Comparison of ENCODE assay signal across 1 cellular context in the genomic region with DNA sequence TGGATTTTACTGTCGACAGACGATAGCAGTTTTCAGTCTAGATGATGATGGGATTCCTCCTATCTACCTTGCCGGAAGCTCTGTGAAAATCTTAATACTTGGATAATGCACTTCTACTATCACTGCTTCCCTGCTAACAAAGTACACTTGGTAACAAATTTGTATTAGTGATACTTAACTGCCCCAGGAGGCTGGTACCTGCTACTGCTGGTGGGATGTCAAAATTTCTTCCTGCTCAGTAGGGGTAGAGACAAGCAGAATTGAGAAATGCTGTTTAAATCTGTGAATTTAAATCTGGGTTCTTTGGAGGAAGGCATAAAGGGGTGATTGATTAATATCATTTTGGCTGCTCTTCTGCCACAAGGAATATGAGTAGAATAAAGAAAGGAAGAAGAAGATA.
TF ChIP-seq lines count a peak whose summit lies in the region.

No MANE protein-coding gene starts in this region.

TF ChIP-seq in HCT116, 20 proteins besides CTCF, POLR2A, EP300 and RAD21:
- TF ChIP-seq, protein P1, sequence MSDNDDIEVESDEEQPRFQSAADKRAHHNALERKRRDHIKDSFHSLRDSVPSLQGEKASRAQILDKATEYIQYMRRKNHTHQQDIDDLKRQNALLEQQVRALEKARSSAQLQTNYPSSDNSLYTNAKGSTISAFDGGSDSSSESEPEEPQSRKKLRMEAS (IDR thresholded peaks at IDR 0.05), result no peak
- TF ChIP-seq, protein P2, sequence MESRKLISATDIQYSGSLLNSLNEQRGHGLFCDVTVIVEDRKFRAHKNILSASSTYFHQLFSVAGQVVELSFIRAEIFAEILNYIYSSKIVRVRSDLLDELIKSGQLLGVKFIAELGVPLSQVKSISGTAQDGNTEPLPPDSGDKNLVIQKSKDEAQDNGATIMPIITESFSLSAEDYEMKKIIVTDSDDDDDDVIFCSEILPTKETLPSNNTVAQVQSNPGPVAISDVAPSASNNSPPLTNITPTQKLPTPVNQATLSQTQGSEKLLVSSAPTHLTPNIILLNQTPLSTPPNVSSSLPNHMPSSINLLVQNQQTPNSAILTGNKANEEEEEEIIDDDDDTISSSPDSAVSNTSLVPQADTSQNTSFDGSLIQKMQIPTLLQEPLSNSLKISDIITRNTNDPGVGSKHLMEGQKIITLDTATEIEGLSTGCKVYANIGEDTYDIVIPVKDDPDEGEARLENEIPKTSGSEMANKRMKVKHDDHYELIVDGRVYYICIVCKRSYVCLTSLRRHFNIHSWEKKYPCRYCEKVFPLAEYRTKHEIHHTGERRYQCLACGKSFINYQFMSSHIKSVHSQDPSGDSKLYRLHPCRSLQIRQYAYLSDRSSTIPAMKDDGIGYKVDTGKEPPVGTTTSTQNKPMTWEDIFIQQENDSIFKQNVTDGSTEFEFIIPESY (IDR thresholded peaks at IDR 0.05; ENCODE audit: extremely low read depth, insufficient replicate concordance, low read length), result no peak
- TF ChIP-seq CBX3 (IDR thresholded peaks at IDR 0.05; ENCODE audit: low read depth) (no peak), SP1 (IDR thresholded peaks at IDR 0.05; ENCODE audit: low read depth) (no peak), ELF1 (IDR thresholded peaks at IDR 0.05; ENCODE audit: borderline replicate concordance, low read depth) (no peak), CEBPB (IDR thresholded peaks at IDR 0.05; ENCODE audit: low read depth) (no peak), ZFX (IDR thresholded peaks at IDR 0.05) (no peak), EZH2phosphoT487 (IDR thresholded peaks at IDR 0.05; ENCODE audit: borderline replicate concordance) (no peak), ZNF274 (IDR thresholded peaks at IDR 0.05; ENCODE audit: low read depth, low read length) (no peak), EGR1 (IDR thresholded peaks at IDR 0.05; ENCODE audit: low read depth) (no peak), EZH2 (IDR thresholded peaks at IDR 0.05) (no peak), TCF7L2 (IDR thresholded peaks at IDR 0.05; ENCODE audit: borderline replicate concordance, extremely low read depth, insufficient read depth, insufficient read length) (no peak), YY1 (IDR thresholded peaks at IDR 0.05; ENCODE audit: extremely low read depth, insufficient replicate concordance, low read depth, low read length) (no peak), SRF (IDR thresholded peaks at IDR 0.05; ENCODE audit: low read depth) (no peak), FOSL1 (IDR thresholded peaks at IDR 0.05; ENCODE audit: low read depth) (no peak), JUND (IDR thresholded peaks at IDR 0.05) (no peak), SIN3A (IDR thresholded peaks at IDR 0.05; ENCODE audit: low read depth) (no peak), POLR2AphosphoS5 (IDR thresholded peaks at IDR 0.05; ENCODE audit: low read depth, low read length) (no peak)
- TF ChIP-seq, protein P3, sequence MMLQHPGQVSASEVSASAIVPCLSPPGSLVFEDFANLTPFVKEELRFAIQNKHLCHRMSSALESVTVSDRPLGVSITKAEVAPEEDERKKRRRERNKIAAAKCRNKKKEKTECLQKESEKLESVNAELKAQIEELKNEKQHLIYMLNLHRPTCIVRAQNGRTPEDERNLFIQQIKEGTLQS (IDR thresholded peaks at IDR 0.05), result no peak
- TF ChIP-seq, protein P4, sequence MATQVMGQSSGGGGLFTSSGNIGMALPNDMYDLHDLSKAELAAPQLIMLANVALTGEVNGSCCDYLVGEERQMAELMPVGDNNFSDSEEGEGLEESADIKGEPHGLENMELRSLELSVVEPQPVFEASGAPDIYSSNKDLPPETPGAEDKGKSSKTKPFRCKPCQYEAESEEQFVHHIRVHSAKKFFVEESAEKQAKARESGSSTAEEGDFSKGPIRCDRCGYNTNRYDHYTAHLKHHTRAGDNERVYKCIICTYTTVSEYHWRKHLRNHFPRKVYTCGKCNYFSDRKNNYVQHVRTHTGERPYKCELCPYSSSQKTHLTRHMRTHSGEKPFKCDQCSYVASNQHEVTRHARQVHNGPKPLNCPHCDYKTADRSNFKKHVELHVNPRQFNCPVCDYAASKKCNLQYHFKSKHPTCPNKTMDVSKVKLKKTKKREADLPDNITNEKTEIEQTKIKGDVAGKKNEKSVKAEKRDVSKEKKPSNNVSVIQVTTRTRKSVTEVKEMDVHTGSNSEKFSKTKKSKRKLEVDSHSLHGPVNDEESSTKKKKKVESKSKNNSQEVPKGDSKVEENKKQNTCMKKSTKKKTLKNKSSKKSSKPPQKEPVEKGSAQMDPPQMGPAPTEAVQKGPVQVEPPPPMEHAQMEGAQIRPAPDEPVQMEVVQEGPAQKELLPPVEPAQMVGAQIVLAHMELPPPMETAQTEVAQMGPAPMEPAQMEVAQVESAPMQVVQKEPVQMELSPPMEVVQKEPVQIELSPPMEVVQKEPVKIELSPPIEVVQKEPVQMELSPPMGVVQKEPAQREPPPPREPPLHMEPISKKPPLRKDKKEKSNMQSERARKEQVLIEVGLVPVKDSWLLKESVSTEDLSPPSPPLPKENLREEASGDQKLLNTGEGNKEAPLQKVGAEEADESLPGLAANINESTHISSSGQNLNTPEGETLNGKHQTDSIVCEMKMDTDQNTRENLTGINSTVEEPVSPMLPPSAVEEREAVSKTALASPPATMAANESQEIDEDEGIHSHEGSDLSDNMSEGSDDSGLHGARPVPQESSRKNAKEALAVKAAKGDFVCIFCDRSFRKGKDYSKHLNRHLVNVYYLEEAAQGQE (IDR thresholded peaks at IDR 0.05; ENCODE audit: low read depth), result no peak
